Comparison of ENCODE assay signal across 1 cellular context in genomic region chr1:40508375-40509341, GRCh38.
TF ChIP-seq lines count a peak whose summit lies in the region.

TSS of gene EXO5 (plus strand) at chr1:40508767. CDS start at chr1:40514545, 5,778 bp downstream.

TF ChIP-seq in HepG2, 621 proteins besides CTCF, POLR2A, EP300 and RAD21 (continued from another document and continues in another):
- TF ChIP-seq ZBTB40 (IDR thresholded peaks at IDR 0.05) (no peak), ZBTB40 (CRISPR knock-in tag; IDR thresholded peaks at IDR 0.05) (peak; percentile 86), ZNF496 (CRISPR knock-in tag; IDR thresholded peaks at IDR 0.05; ENCODE audit: insufficient replicate concordance) (no peak), NFE2 (CRISPR knock-in tag; IDR thresholded peaks at IDR 0.05) (no peak), ZNF562 (CRISPR knock-in tag; IDR thresholded peaks at IDR 0.05; ENCODE audit: borderline replicate concordance) (no peak), RARA (CRISPR knock-in tag; IDR thresholded peaks at IDR 0.05) (0 out of 2 replicates have a peak, but pooled peaks have one; percentile 27), PBX2 (CRISPR knock-in tag; IDR thresholded peaks at IDR 0.05) (no peak), SSRP1 (CRISPR knock-in tag; IDR thresholded peaks at IDR 0.05) (no peak), ZSCAN20 (CRISPR knock-in tag; IDR thresholded peaks at IDR 0.05; ENCODE audit: borderline replicate concordance) (peak; percentile 90; the same call in 1 of the 2 replicates), ZNF674 (CRISPR knock-in tag; IDR thresholded peaks at IDR 0.05; ENCODE audit: low read depth) (no peak), ZMAT5 (CRISPR knock-in tag; IDR thresholded peaks at IDR 0.05; ENCODE audit: borderline replicate concordance, low read depth) (no peak), HDAC1 (CRISPR knock-in tag; IDR thresholded peaks at IDR 0.05) (peak; percentile 93), NR2F1 (CRISPR knock-in tag; IDR thresholded peaks at IDR 0.05) (no peak), ZKSCAN1 (IDR thresholded peaks at IDR 0.05; ENCODE audit: low read length) (no peak), SP5 (CRISPR knock-in tag; IDR thresholded peaks at IDR 0.05; ENCODE audit: borderline replicate concordance, low read depth) (no peak), E2F5 (CRISPR knock-in tag; conservative IDR thresholded peaks at IDR 0.05) (peak; percentile 72), MEIS1 (CRISPR knock-in tag; IDR thresholded peaks at IDR 0.05; ENCODE audit: borderline replicate concordance) (peak; percentile 60; the same call in 1 of the 2 replicates), ATF3 (CRISPR knock-in tag; IDR thresholded peaks at IDR 0.05) (no peak), XRCC5 (optimal IDR thresholded peaks at IDR 0.05; ENCODE audit: low read length) (peak; percentile 71), NR3C1 (CRISPR knock-in tag; IDR thresholded peaks at IDR 0.05) (no peak), HMGA1 (CRISPR knock-in tag; conservative IDR thresholded peaks at IDR 0.05) (no peak), ZNF83 (CRISPR knock-in tag; IDR thresholded peaks at IDR 0.05; ENCODE audit: borderline replicate concordance) (no peak), ZFP1 (CRISPR knock-in tag; IDR thresholded peaks at IDR 0.05) (no peak), TOPORS (CRISPR knock-in tag; IDR thresholded peaks at IDR 0.05) (no peak; the same call in 1 of the 2 replicates), ZMYM4 (CRISPR knock-in tag; IDR thresholded peaks at IDR 0.05) (peak; percentile 94), JUN (CRISPR knock-in tag; IDR thresholded peaks at IDR 0.05) (0 out of 2 replicates have a peak, but pooled peaks have one; percentile 34), SNAPC2 (CRISPR knock-in tag; IDR thresholded peaks at IDR 0.05) (no peak), MED8 (CRISPR knock-in tag; IDR thresholded peaks at IDR 0.05; ENCODE audit: insufficient replicate concordance) (peak; percentile 95), KLF11 (CRISPR knock-in tag; IDR thresholded peaks at IDR 0.05) (no peak; the same call in 1 of the 2 replicates), SIN3B (IDR thresholded peaks at IDR 0.05; ENCODE audit: low read length) (no peak), ERF (CRISPR knock-in tag; IDR thresholded peaks at IDR 0.05) (peak; percentile 76), ZNF33A (CRISPR knock-in tag; IDR thresholded peaks at IDR 0.05; ENCODE audit: borderline replicate concordance) (no peak), NFKBIZ (CRISPR knock-in tag; IDR thresholded peaks at IDR 0.05) (no peak), CREB1 (IDR thresholded peaks at IDR 0.05) (no peak), CREB1 (CRISPR knock-in tag; IDR thresholded peaks at IDR 0.05) (peak; percentile 79), ZBTB10 (CRISPR knock-in tag; IDR thresholded peaks at IDR 0.05; ENCODE audit: borderline replicate concordance) (0 out of 2 replicates have a peak, but pooled peaks have one; percentile 51), ZZZ3 (CRISPR knock-in tag; IDR thresholded peaks at IDR 0.05; ENCODE audit: borderline replicate concordance) (peak; percentile 82; the same call in 1 of the 2 replicates), ZNF780A (CRISPR knock-in tag; IDR thresholded peaks at IDR 0.05) (no peak), BRCA1 (CRISPR knock-in tag; IDR thresholded peaks at IDR 0.05) (peak; percentile 94; the same call in 1 of the 2 replicates), DMTF1 (CRISPR knock-in tag; IDR thresholded peaks at IDR 0.05) (0 out of 2 replicates have a peak, but pooled peaks have one; percentile 15), ZGPAT (CRISPR knock-in tag; IDR thresholded peaks at IDR 0.05) (peak; percentile 66; the same call in 1 of the 2 replicates)
